Comparison of ENCODE assay signal across 28 cellular contexts in genomic region chr1:173248247-173248940, GRCh38.
"Had no signal": no experiment of that assay in that cellular context is flagged by ENCODE, and none has a peak within 500 bp of the region (broad histone marks: within the 10 kb centered on the region; RNA-seq: fewer than 3 reads in every experiment).

No MANE protein-coding gene starts in this region.

- H3K4me1 ChIP-seq: ascending aorta, body of pancreas, Peyer's patch had no signal

- H3K27me3 Mint-ChIP-seq: activated B cell treated with CpG ODN at 0.5 μM for 24 hours; activated CD8-positive, alpha-beta memory T cell treated with anti-CD3 and anti-CD28 coated beads, Interleukin-2, amount 10 ng/mL, durations not matched to agents 7 days and 5 days; activated naive CD8-positive, alpha-beta T cell treated with anti-CD3 and anti-CD28 coated beads, Interleukin-2, amount 50 U/mL, for 24 hours; activated T-cell treated with anti-CD3 and anti-CD28 coated beads, Interleukin-2, amount 50 U/mL, for 24 hours; central memory CD8-positive, alpha-beta T cell; T-helper 17 cell had no signal

- H3K27ac ChIP-seq: ascending aorta, body of pancreas, Peyer's patch had no signal

- H3K4me1 Mint-ChIP-seq: activated B cell treated with CpG ODN at 0.5 μM for 24 hours; activated CD4-positive, alpha-beta T cell treated with anti-CD3 and anti-CD28 coated beads, Interleukin-2, amount 10 ng/mL, durations not matched to agents 24 days and 14 days; activated CD8-positive, alpha-beta memory T cell treated with anti-CD3 and anti-CD28 coated beads, Interleukin-2, amount 10 ng/mL, durations not matched to agents 7 days and 5 days; central memory CD8-positive, alpha-beta T cell had no signal

- H3K27ac Mint-ChIP-seq: activated B cell treated with CpG ODN at 0.5 μM for 24 hours; activated CD4-positive, alpha-beta T cell treated with anti-CD3 and anti-CD28 coated beads, Interleukin-2, amount 10 ng/mL, durations not matched to agents 24 days and 14 days; activated CD8-positive, alpha-beta memory T cell treated with anti-CD3 and anti-CD28 coated beads, Interleukin-2, amount 10 ng/mL, durations not matched to agents 7 days and 5 days; activated naive CD4-positive, alpha-beta T cell treated with anti-CD3 and anti-CD28 coated beads, Interleukin-2, amount 50 U/mL, for 72 hours; activated naive CD8-positive, alpha-beta T cell treated with anti-CD3 and anti-CD28 coated beads, Interleukin-2, amount 50 U/mL, for 24 hours; activated T-cell treated with anti-CD3 and anti-CD28 coated beads, Interleukin-2, amount 50 U/mL, for 24 hours; activated T-helper 1 cell treated with anti-CD3 and anti-CD28 coated beads, Interleukin-12 subunit alpha, Interleukin-12 subunit beta, Interleukin-2, Interleukin-4 antibody, amounts not matched to agents 30 ng/mL and 10 ng/mL and 1 ng/mL, durations not matched to agents 14 hours and 24 hours and 36 hours; T-helper 17 cell had no signal

- H3K9me3 ChIP-seq: body of pancreas had no signal

- H3K36me3 ChIP-seq: ascending aorta, Peyer's patch had no signal

- H3K4me3 ChIP-seq: ascending aorta, body of pancreas, Peyer's patch had no signal

- ATAC-seq: activated CD8-positive, alpha-beta memory T cell treated with anti-CD3 and anti-CD28 coated beads, Interleukin-2, amount 10 ng/mL, durations not matched to agents 7 days and 5 days; activated naive CD4-positive, alpha-beta T cell treated with anti-CD3 and anti-CD28 coated beads, Interleukin-2, amount 50 U/mL, for 72 hours; activated naive CD8-positive, alpha-beta T cell treated with anti-CD3 and anti-CD28 coated beads, Interleukin-2, amount 50 U/mL, for 24 hours; body of pancreas; T-helper 17 cell had no signal

- H3K4me3 Mint-ChIP-seq: activated B cell treated with CpG ODN at 0.5 μM for 24 hours; activated CD4-positive, alpha-beta T cell treated with anti-CD3 and anti-CD28 coated beads, Interleukin-2, amount 10 ng/mL, durations not matched to agents 24 days and 14 days; activated CD8-positive, alpha-beta memory T cell treated with anti-CD3 and anti-CD28 coated beads, Interleukin-2, amount 10 ng/mL, durations not matched to agents 7 days and 5 days; activated naive CD8-positive, alpha-beta T cell treated with anti-CD3 and anti-CD28 coated beads, Interleukin-2, amount 50 U/mL, for 24 hours; activated T-cell treated with anti-CD3 and anti-CD28 coated beads, Interleukin-2, amount 50 U/mL, for 24 hours; activated T-helper 1 cell treated with anti-CD3 and anti-CD28 coated beads, Interleukin-12 subunit alpha, Interleukin-12 subunit beta, Interleukin-2, Interleukin-4 antibody, amounts not matched to agents 30 ng/mL and 10 ng/mL and 1 ng/mL, durations not matched to agents 14 hours and 24 hours and 36 hours; central memory CD8-positive, alpha-beta T cell; T-helper 17 cell had no signal

- DNase-seq: activated B cell treated with CpG ODN at 0.5 μM for 24 hours; activated CD4-positive, alpha-beta T cell treated with anti-CD3 and anti-CD28 coated beads for 1 hour; activated CD4-positive, alpha-beta T cell treated with anti-CD3 and anti-CD28 coated beads, Interleukin-2, amount 10 ng/mL, durations not matched to agents 24 days and 14 days; activated CD4-positive, alpha-beta T cell treated with anti-CD3 and anti-CD28 coated beads, Interleukin-2, amount 50 U/mL, for 48 hours; activated CD8-positive, alpha-beta memory T cell treated with anti-CD3 and anti-CD28 coated beads, Interleukin-2, amount 10 ng/mL, durations not matched to agents 7 days and 5 days; activated effector memory CD4-positive, alpha-beta T cell treated with Interleukin-2 at 50 U/mL for 16 hours; activated naive CD4-positive, alpha-beta T cell; activated naive CD8-positive, alpha-beta T cell treated with anti-CD3 and anti-CD28 coated beads, Interleukin-2, amount 50 U/mL, for 24 hours; activated T-cell treated with anti-CD3 and anti-CD28 coated beads, Interleukin-2, amount 50 U/mL, for 24 hours; amniotic stem cell; body of pancreas; Kasumi-1; KBM-7; NCI-H1092; NCI-H1436; NCI-H1694 treated with DMSO at 0.1 percent for 48 hours; NCI-H2029 treated with DMSO at 0.1 percent for 48 hours; NCI-H510A; NCI-H526 treated with DMSO at 0.1 percent for 48 hours; NCI-H82; Peyer's patch; SHP77; T-helper 17 cell; T-helper 9 cell had no signal
